ENCODE assay signal across 18 cellular contexts in genomic region chr5:80701597-80701996, GRCh38.
"Had no signal": no experiment of that assay in that cellular context is flagged by ENCODE, and none has a peak within 500 bp of the region (broad histone marks: within the 10 kb centered on the region; RNA-seq: fewer than 3 reads in every experiment).

No MANE protein-coding gene starts in this region.

- H3K9ac ChIP-seq: SK-N-SH had no signal

- H3K27me3 Mint-ChIP-seq: stimulated activated naive CD8-positive, alpha-beta T cell treated with anti-CD3 and anti-CD28 coated beads, Interleukin-15, Interleukin-2, amounts not matched to agents 100 ng/mL and 50 ng/mL, for 24 hours had no signal

- H3K4me3 ChIP-seq: esophagus squamous epithelium, gastroesophageal sphincter, left lung, pancreas, testis, upper lobe of right lung had no signal

- H3K27ac Mint-ChIP-seq: activated naive CD4-positive, alpha-beta T cell treated with anti-CD3 and anti-CD28 coated beads, Interleukin-2, amount 50 U/mL, for 72 hours; stimulated activated naive CD8-positive, alpha-beta T cell treated with anti-CD3 and anti-CD28 coated beads, Interleukin-15, Interleukin-2, amounts not matched to agents 100 ng/mL and 50 ng/mL, for 24 hours had no signal

- H3K4me2 ChIP-seq: SK-N-SH had no signal

- H3K36me3 ChIP-seq: pancreas had no signal

- H3K9me3 ChIP-seq: esophagus squamous epithelium, gastroesophageal sphincter, left lung, pancreas, SK-N-SH, testis, upper lobe of right lung had no signal

- FAIRE-seq: bronchial epithelial cell, endometrium, keratinocyte, pancreas had no signal

- H3K27me3 ChIP-seq: esophagus squamous epithelium, gastroesophageal sphincter, left lung, pancreas, testis, upper lobe of right lung had no signal

- H3K4me3 Mint-ChIP-seq: stimulated activated naive CD8-positive, alpha-beta T cell treated with anti-CD3 and anti-CD28 coated beads, Interleukin-15, Interleukin-2, amounts not matched to agents 100 ng/mL and 50 ng/mL, for 24 hours had no signal

- H3K4me1 ChIP-seq: gastroesophageal sphincter, left lung, testis, upper lobe of right lung had no signal

- DNase-seq: activated CD4-positive, alpha-beta T cell treated with anti-CD3 and anti-CD28 coated beads for 48 hours; activated effector memory CD4-positive, alpha-beta T cell treated with Interleukin-2 at 50 U/mL for 16 hours; anterior cingulate cortex; esophagus squamous epithelium; left lung; pancreas; retina; SK-N-SH; stimulated activated CD4-positive, alpha-beta T cell treated with anti-CD3 and anti-CD28 coated beads, Interleukin-15, amount 100 ng/mL, for 24 hours; stimulated activated CD4-positive, alpha-beta T cell treated with anti-CD3 and anti-CD28 coated beads, Interleukin-4, amount 100 ng/mL, for 24 hours; testis; upper lobe of right lung had no signal

- H3K27ac ChIP-seq: esophagus squamous epithelium, gastroesophageal sphincter, left lung, pancreas, testis, upper lobe of right lung had no signal

- H3K9me3 Mint-ChIP-seq: activated naive CD4-positive, alpha-beta T cell treated with anti-CD3 and anti-CD28 coated beads, Interleukin-2, amount 50 U/mL, for 72 hours; stimulated activated naive CD8-positive, alpha-beta T cell treated with anti-CD3 and anti-CD28 coated beads, Interleukin-15, Interleukin-2, amounts not matched to agents 100 ng/mL and 50 ng/mL, for 24 hours had no signal
